Comparison of ENCODE assay signal across 31 cellular contexts in the genomic region with DNA sequence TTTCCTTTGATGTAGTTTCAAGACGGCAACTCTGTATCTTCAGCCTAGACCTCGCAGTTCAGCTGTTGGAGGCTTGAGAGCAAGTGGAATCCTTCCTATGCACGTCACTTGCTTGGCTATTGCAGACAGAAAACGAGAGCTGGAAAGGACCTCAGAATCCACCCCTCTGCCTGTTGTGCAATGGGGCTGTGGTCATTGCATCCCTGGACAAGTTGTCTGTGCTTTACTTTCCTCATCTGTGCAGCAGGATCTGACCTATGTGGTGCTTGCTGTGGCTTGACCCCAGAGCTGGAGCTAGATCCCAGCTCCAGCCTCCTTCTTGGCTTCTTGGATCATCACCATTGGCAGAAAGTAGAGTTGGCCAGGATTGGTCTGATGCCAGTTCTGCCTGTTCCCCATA. TPM values are rescaled to one million over a fixed set of nuclear protein-coding genes. Genes with fewer than 3 reads are reported as not detected.
"Had no signal": no experiment of that assay in that cellular context is flagged by ENCODE, and none has a peak within 500 bp of the region (broad histone marks: within the 10 kb centered on the region; RNA-seq: fewer than 3 reads in every experiment).

No MANE protein-coding gene starts in this region.

- H3K36me3 ChIP-seq: ascending aorta, breast epithelium, esophagus squamous epithelium, heart right ventricle had no signal

- ATAC-seq: activated naive CD4-positive, alpha-beta T cell treated with anti-CD3 and anti-CD28 coated beads, Interleukin-2, amount 50 U/mL, for 72 hours; activated T-cell treated with anti-CD3 and anti-CD28 coated beads, Interleukin-2, amount 50 U/mL, for 72 hours; T-helper 17 cell; WTC11 had no signal

- FAIRE-seq: endometrium, endothelial cell of umbilical vein, frontal cortex had no signal

- H3K4me3 ChIP-seq: ascending aorta, breast epithelium, esophagus squamous epithelium, heart right ventricle had no signal

- H3K27me3 ChIP-seq: ascending aorta had no signal

- H3K9me3 ChIP-seq: ascending aorta, breast epithelium, esophagus squamous epithelium had no signal

- H3K4me1 ChIP-seq: ascending aorta, breast epithelium, esophagus squamous epithelium, heart right ventricle had no signal

- H3K27ac ChIP-seq: ascending aorta, breast epithelium, epithelial cell of prostate, esophagus squamous epithelium, heart right ventricle had no signal

- DNase-seq: activated CD4-positive, alpha-beta memory T cell treated with anti-CD3 and anti-CD28 coated beads, Interleukin-2, amount 10 ng/mL, durations not matched to agents 7 days and 5 days; activated CD4-positive, alpha-beta T cell treated with anti-CD3 and anti-CD28 coated beads for 1 hour; activated CD4-positive, alpha-beta T cell treated with anti-CD3 and anti-CD28 coated beads for 4 hours; activated CD4-positive, alpha-beta T cell treated with anti-CD3 and anti-CD28 coated beads, Interleukin-2, amount 10 ng/mL, durations not matched to agents 7 days and 5 days; activated CD4-positive, alpha-beta T cell treated with anti-CD3 and anti-CD28 coated beads, Interleukin-2, amount 50 U/mL, for 4 hours; activated CD8-positive, alpha-beta memory T cell treated with anti-CD3 and anti-CD28 coated beads, Interleukin-2, amount 50 U/mL, for 48 hours; activated gamma-delta T cell; activated naive CD4-positive, alpha-beta T cell; activated naive CD4-positive, alpha-beta T cell treated with anti-CD3 and anti-CD28 coated beads, Interleukin-2, amount 10 ng/mL, durations not matched to agents 7 days and 5 days; activated naive CD8-positive, alpha-beta T cell treated with anti-CD3 and anti-CD28 coated beads, Interleukin-2, amount 10 ng/mL, durations not matched to agents 7 days and 5 days; activated T-cell treated with anti-CD3 and anti-CD28 coated beads for 4 hours; activated T-cell treated with anti-CD3 and anti-CD28 coated beads, Interleukin-2, amount 50 U/mL, for 24 hours; activated T-cell treated with anti-CD3 and anti-CD28 coated beads, Interleukin-2, amount 50 U/mL, for 72 hours; cortex of kidney; effector CD8-positive, alpha-beta T cell; esophagus squamous epithelium; foreskin fibroblast; glutamatergic neuron; heart right ventricle; T-helper 1 cell; T-helper 17 cell; T1000 had no signal

RNA-seq across cellular contexts. Expression of a gene that starts 50.0 kb away (rescaled TPM):
- total RNA-seq: activated CD4-positive, alpha-beta memory T cell treated with anti-CD3 and anti-CD28 coated beads, Interleukin-2, amount 10 ng/mL, durations not matched to agents 7 days and 5 days; activated CD4-positive, alpha-beta T cell treated with anti-CD3 and anti-CD28 coated beads, Interleukin-2, amount 10 ng/mL, durations not matched to agents 7 days and 5 days; activated naive CD4-positive, alpha-beta T cell treated with anti-CD3 and anti-CD28 coated beads, Interleukin-2, amount 50 U/mL, for 72 hours; activated naive CD8-positive, alpha-beta T cell treated with anti-CD3 and anti-CD28 coated beads, Interleukin-2, amount 10 ng/mL, durations not matched to agents 7 days and 5 days; activated T-cell treated with anti-CD3 and anti-CD28 coated beads, Interleukin-2, amount 50 U/mL, for 72 hours; dermis microvascular lymphatic vessel endothelial cell; endothelial cell of umbilical vein; T-helper 17 cell had no signal
- polyA plus RNA-seq: endothelial cell of umbilical vein had no signal
